ENCODE assay signal across 8 cellular contexts in genomic region chr1:228457017-228457395, GRCh38.
A peak's percentile ranks its signal among the peaks of the same experiment; 100 is the strongest.
DNase-seq lines count a peak whose midpoint lies in the region; ATAC-seq and TF ChIP-seq lines count a peak whose summit lies in the region.

No MANE protein-coding gene starts in this region.

- H3K27ac ChIP-seq in RWPE2 (ENCODE audit: poor library complexity, severe bottlenecking): peak overlapping the region; percentile 61
- H3K27ac ChIP-seq in rectal smooth muscle tissue (ENCODE audit: low read depth, low read length): peak overlapping the region; percentile 69

- TF ChIP-seq CTCF in GM12875 (IDR thresholded peaks at IDR 0.05; ENCODE audit: borderline replicate concordance, insufficient read depth, low read depth, low read length): no peak
- TF ChIP-seq CTCF in RWPE2 (IDR thresholded peaks at IDR 0.05; ENCODE audit: poor library complexity, severe bottlenecking): no peak
- no peak for TF ChIP-seq CTCF in fibroblast of pulmonary artery (IDR thresholded peaks at IDR 0.05; ENCODE audit: low read length, missing control alignments)

- peak; percentile 20 for ATAC-seq in RWPE2 (ENCODE audit: low read depth)

- in situ Hi-C loops in HAP-1 (cut with MboI; ENCODE audit: low sequenced_read_pairs): loop anchor here (10.0 kb wide), 1 partner anchor 322 kb away; no protein-coding TSS in a partner anchor

- H3K4me3 ChIP-seq in GM12875 (ENCODE audit: low read depth, low read length) (peak overlapping the region; percentile 75), HAP-1 (peak overlapping the region; percentile 81), RWPE2 (ENCODE audit: severe bottlenecking) (peak overlapping the region; percentile 85), fibroblast of pulmonary artery (replicated peaks; ENCODE audit: low read depth, low read length) (peak overlapping the region; percentile 79), rectal smooth muscle tissue (ENCODE audit: low read length) (peak overlapping the region; percentile 77)

- H3K27me3 ChIP-seq in HAP-1 (ENCODE audit: low read depth) (no peaks in the 10 kb centered on the region), RWPE2 (ENCODE audit: insufficient read depth, poor library complexity, severe bottlenecking) (no peaks in the 10 kb centered on the region), rectal smooth muscle tissue (ENCODE audit: control insufficient read depth, insufficient read depth, low read length) (no peaks in the 10 kb centered on the region)

- no peaks in the 10 kb centered on the region for H3K9me3 ChIP-seq in HAP-1
- H3K9me3 ChIP-seq in RWPE2 (ENCODE audit: severe bottlenecking): no peaks in the 10 kb centered on the region

- H3K9ac ChIP-seq in rectal smooth muscle tissue (ENCODE audit: low read length): peak overlapping the region; percentile 54

- H3K4me1 ChIP-seq in HAP-1 (peaks cover 14% of the 10 kb centered on the region), RWPE2 (ENCODE audit: insufficient read depth, poor library complexity, severe bottlenecking) (no peaks in the 10 kb centered on the region), rectal smooth muscle tissue (ENCODE audit: control insufficient read depth, insufficient read depth, low read length) (no peaks in the 10 kb centered on the region)

- no peaks in the 10 kb centered on the region; the same call in 1 of the 2 replicates for H3K36me3 ChIP-seq in HAP-1 (replicated peaks)
- H3K36me3 ChIP-seq in RWPE2 (ENCODE audit: low read depth): no peaks in the 10 kb centered on the region
- H3K36me3 ChIP-seq in rectal smooth muscle tissue (ENCODE audit: control insufficient read depth, insufficient read depth, low read length): no peaks in the 10 kb centered on the region

- DNase-seq in HAP-1 (ENCODE audit: low spot score in 2 of 2) (peak in 1 of 2 experiments; percentile 24), RWPE2 (ENCODE audit: low spot score) (no peak), fibroblast of pulmonary artery (ENCODE audit: low read depth) (no peak), NCI-H524 treated with DMSO at 0.1 percent for 48 hours (lab: John Stamatoyannopoulos, UW) (no peak)
- no peak for DNase-seq in stimulated activated CD4-positive, alpha-beta T cell treated with anti-CD3 and anti-CD28 coated beads, Interleukin-12 subunit alpha, Interleukin-12 subunit beta, amount 100 ng/mL, for 4 hours
- no peak for DNase-seq in stimulated activated CD4-positive, alpha-beta T cell treated with anti-CD3 and anti-CD28 coated beads, Interleukin-4, amount 100 ng/mL, for 24 hours
